In genomic region chr10:130764651-130765050, GRCh38 we compare ENCODE assay signal across 22 cellular contexts.
"Had no signal": no experiment of that assay in that cellular context is flagged by ENCODE, and none has a peak within 500 bp of the region (broad histone marks: within the 10 kb centered on the region; RNA-seq: fewer than 3 reads in every experiment).

No MANE protein-coding gene starts in this region.

- ATAC-seq: activated T-helper 17 cell treated with anti-CD3 and anti-CD28 coated beads, Interleukin-2, amount 50 U/mL, for 72 hours; T-cell had no signal

- DNase-seq: activated CD4-positive, alpha-beta memory T cell treated with anti-CD3 and anti-CD28 coated beads, Interleukin-2, amount 10 ng/mL, durations not matched to agents 7 days and 5 days; activated CD4-positive, alpha-beta T cell treated with anti-CD3 and anti-CD28 coated beads, Interleukin-2, amount 50 U/mL, for 1 hour; activated CD4-positive, CD25-positive, alpha-beta regulatory T cell; activated gamma-delta T cell; activated naive CD4-positive, alpha-beta T cell treated with anti-CD3 and anti-CD28 coated beads for 36 hours; activated T-cell treated with anti-CD3 and anti-CD28 coated beads for 4 hours; activated T-cell treated with anti-CD3 and anti-CD28 coated beads, Interleukin-2, amount 50 U/mL, for 48 hours; amygdala; MV-4-11; NCI-H1092 treated with DMSO at 0.1 percent for 48 hours; NCI-H1436; NCI-H1694 treated with DMSO at 0.1 percent for 48 hours; NCI-H2029 treated with DMSO at 0.1 percent for 48 hours; NCI-H345; NCI-H510A; NCI-H69; NK-92 treated with Interleukin-12 subunit alpha and Interleukin-12 subunit beta, amount 100 ng/mL, for 24 hours; SIG-M5; T-cell had no signal

- H3K27ac ChIP-seq: KMS-11, VCaP had no signal
